Comparison of ENCODE assay signal across 1 cellular context in the genomic region with DNA sequence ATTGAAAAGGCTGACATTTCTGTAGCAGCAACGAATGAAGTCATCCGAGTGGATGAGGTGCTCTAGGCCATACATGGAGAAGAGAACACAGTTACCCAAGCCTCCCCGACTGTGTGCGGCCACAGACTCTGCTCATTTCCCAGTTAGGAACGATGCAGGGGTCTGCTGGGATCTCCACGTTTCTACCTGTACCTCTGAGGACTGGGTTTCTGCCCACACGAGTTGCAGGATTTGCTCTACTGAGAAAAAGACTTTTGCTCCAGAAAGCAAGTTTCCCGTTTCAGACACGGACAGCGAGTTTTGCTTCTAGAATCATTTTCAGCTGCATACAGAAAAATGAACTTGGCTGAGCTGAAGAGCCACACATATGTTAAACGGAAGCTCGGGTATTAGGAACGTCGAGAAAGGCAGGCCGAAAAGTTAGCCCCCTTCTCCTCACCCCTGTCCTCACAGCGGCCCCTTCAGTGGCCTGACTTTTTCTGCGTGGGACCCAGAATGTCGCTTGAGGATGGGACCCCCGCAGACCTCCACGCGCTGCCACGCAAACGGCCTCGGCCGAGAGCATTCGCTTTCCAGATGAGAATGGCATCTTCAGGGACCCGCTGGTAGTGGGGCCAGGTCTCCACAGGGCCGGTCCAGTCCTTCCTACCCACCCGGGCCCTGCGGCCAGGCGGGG.
A peak's percentile ranks its signal among the peaks of the same experiment; 100 is the strongest.
TF ChIP-seq lines count a peak whose summit lies in the region.

No MANE protein-coding gene starts in this region.

TF ChIP-seq in K562, 482 proteins besides CTCF, POLR2A, EP300 and RAD21 (continued from another document):
- TF ChIP-seq, protein P1, sequence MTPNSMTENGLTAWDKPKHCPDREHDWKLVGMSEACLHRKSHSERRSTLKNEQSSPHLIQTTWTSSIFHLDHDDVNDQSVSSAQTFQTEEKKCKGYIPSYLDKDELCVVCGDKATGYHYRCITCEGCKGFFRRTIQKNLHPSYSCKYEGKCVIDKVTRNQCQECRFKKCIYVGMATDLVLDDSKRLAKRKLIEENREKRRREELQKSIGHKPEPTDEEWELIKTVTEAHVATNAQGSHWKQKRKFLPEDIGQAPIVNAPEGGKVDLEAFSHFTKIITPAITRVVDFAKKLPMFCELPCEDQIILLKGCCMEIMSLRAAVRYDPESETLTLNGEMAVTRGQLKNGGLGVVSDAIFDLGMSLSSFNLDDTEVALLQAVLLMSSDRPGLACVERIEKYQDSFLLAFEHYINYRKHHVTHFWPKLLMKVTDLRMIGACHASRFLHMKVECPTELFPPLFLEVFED (CRISPR knock-in tag; conservative IDR thresholded peaks at IDR 0.05) = no peak
- 0 out of 2 replicates have a peak, but pooled peaks have one; percentile 42 for TF ChIP-seq SUPT5H (IDR thresholded peaks at IDR 0.05)
- no peak for TF ChIP-seq NCOA6 (IDR thresholded peaks at IDR 0.05)
- TF ChIP-seq, protein P2, sequence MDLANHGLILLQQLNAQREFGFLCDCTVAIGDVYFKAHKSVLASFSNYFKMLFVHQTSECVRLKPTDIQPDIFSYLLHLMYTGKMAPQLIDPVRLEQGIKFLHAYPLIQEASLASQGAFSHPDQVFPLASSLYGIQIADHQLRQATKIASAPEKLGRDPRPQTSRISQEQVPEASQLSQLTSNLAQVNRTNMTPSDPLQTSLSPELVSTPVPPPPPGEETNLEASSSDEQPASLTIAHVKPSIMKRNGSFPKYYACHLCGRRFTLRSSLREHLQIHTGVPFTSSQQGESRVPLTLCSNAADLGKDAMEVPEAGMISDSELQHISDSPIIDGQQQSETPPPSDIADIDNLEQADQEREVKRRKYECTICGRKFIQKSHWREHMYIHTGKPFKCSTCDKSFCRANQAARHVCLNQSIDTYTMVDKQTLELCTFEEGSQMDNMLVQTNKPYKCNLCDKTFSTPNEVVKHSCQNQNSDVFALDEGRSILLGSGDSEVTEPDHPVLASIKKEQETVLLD (IDR thresholded peaks at IDR 0.05) = 0 out of 2 replicates have a peak, but pooled peaks have one; percentile 38
- no peak for TF ChIP-seq MIER1 (IDR thresholded peaks at IDR 0.05; ENCODE audit: low read depth)
- TF ChIP-seq BCOR (IDR thresholded peaks at IDR 0.05) = 0 out of 2 replicates have a peak, but pooled peaks have one; percentile 17
- TF ChIP-seq GTF2A2 (tag; IDR thresholded peaks at IDR 0.05) = peak; percentile 34; the same call in 1 of the 2 replicates
- TF ChIP-seq PURB (CRISPR knock-in tag; IDR thresholded peaks at IDR 0.05; ENCODE audit: low read depth) = no peak
- no peak for TF ChIP-seq BDP1 (IDR thresholded peaks at IDR 0.05; ENCODE audit: insufficient read depth, insufficient read length)
- TF ChIP-seq BCL6 (CRISPR knock-in tag; IDR thresholded peaks at IDR 0.05) = no peak
- TF ChIP-seq, protein P3, sequence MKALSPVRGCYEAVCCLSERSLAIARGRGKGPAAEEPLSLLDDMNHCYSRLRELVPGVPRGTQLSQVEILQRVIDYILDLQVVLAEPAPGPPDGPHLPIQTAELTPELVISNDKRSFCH (CRISPR knock-in tag; IDR thresholded peaks at IDR 0.05) = no peak
- TF ChIP-seq, protein P3 (tag; IDR thresholded peaks at IDR 0.05) = 0 out of 2 replicates have a peak, but pooled peaks have one; percentile 49
- TF ChIP-seq NFIC (IDR thresholded peaks at IDR 0.05) = peak; percentile 17; the same call in 1 of the 2 replicates
- peak; percentile 58; the same call in 1 of the 2 replicates for TF ChIP-seq HDAC2 (IDR thresholded peaks at IDR 0.05)
- no peak for TF ChIP-seq ZFP36 (IDR thresholded peaks at IDR 0.05; ENCODE audit: low read depth, low read length, partially characterized antibody)
- no peak for TF ChIP-seq XRCC5 (IDR thresholded peaks at IDR 0.05; ENCODE audit: low read depth, low read length)
- TF ChIP-seq DPF2 (IDR thresholded peaks at IDR 0.05) = peak; percentile 29; the same call in 1 of the 2 replicates
- peak; percentile 53; the same call in 1 of the 2 replicates for TF ChIP-seq FOXK1 (CRISPR knock-in tag; IDR thresholded peaks at IDR 0.05; ENCODE audit: borderline replicate concordance)
- TF ChIP-seq, protein P4, sequence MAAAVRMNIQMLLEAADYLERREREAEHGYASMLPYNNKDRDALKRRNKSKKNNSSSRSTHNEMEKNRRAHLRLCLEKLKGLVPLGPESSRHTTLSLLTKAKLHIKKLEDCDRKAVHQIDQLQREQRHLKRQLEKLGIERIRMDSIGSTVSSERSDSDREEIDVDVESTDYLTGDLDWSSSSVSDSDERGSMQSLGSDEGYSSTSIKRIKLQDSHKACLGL (CRISPR knock-in tag; IDR thresholded peaks at IDR 0.05; ENCODE audit: borderline replicate concordance, poor library complexity, severe bottlenecking) = peak; percentile 9
- peak; percentile 70; the same call in 1 of the 2 replicates for TF ChIP-seq MTA3 (IDR thresholded peaks at IDR 0.05; ENCODE audit: borderline replicate concordance)
- no peak for TF ChIP-seq ESRRB (CRISPR knock-in tag; IDR thresholded peaks at IDR 0.05; ENCODE audit: borderline replicate concordance)
- TF ChIP-seq PHF20 (IDR thresholded peaks at IDR 0.05; ENCODE audit: partially characterized antibody) = peak; percentile 44
